1 cellular context compared by ENCODE assay signal in genomic region chr1:150613061-150613920, GRCh38.
TF ChIP-seq lines count a peak whose summit lies in the region.

No MANE protein-coding gene starts in this region.

TF ChIP-seq in K562, 482 proteins besides CTCF, POLR2A, EP300 and RAD21 (continued from another document and continues in another):
- TF ChIP-seq ELK1 (CRISPR knock-in tag; IDR thresholded peaks at IDR 0.05) = no peak
- TF ChIP-seq MTA2 (IDR thresholded peaks at IDR 0.05; ENCODE audit: low read depth) = no peak
- TF ChIP-seq MAFF (IDR thresholded peaks at IDR 0.05; ENCODE audit: low read length) = peak; percentile 67; the same call in 1 of the 2 replicates
- TF ChIP-seq NUFIP1 (IDR thresholded peaks at IDR 0.05; ENCODE audit: partially characterized antibody) = peak; percentile 53
- no peak for TF ChIP-seq COPS2 (conservative IDR thresholded peaks at IDR 0.05)
- no peak for TF ChIP-seq SNRNP70 (optimal IDR thresholded peaks at IDR 0.05; ENCODE audit: low read depth, low read length)
- TF ChIP-seq TARDBP (IDR thresholded peaks at IDR 0.05) = no peak
- TF ChIP-seq CGGBP1 (CRISPR knock-in tag; IDR thresholded peaks at IDR 0.05) = no peak
- peak in 1 of 2 experiments; percentile 62; a peak in 1 of 4 replicates for TF ChIP-seq TBL1XR1 (IDR thresholded peaks at IDR 0.05; ENCODE audit: low read length in 2 of 2)
- peak; percentile 51 for TF ChIP-seq BHLHE40 (IDR thresholded peaks at IDR 0.05; ENCODE audit: low read length)
- TF ChIP-seq ZNF668 (CRISPR knock-in tag; IDR thresholded peaks at IDR 0.05) = no peak
- no peak for TF ChIP-seq CCAR2 (IDR thresholded peaks at IDR 0.05; ENCODE audit: low read depth, low read length)
- TF ChIP-seq MCM2 (IDR thresholded peaks at IDR 0.05; ENCODE audit: low read depth) = no peak
- TF ChIP-seq MCM7 (IDR thresholded peaks at IDR 0.05) = no peak
- TF ChIP-seq FOXM1 (IDR thresholded peaks at IDR 0.05; ENCODE audit: low read depth) = peak; percentile 27; the same call in 1 of the 2 replicates
- TF ChIP-seq FOXM1 (CRISPR knock-in tag; IDR thresholded peaks at IDR 0.05; ENCODE audit: low read depth) = no peak
- no peak for TF ChIP-seq PCBP2 (IDR thresholded peaks at IDR 0.05; ENCODE audit: low read depth, low read length, poor library complexity, severe bottlenecking)
- TF ChIP-seq ZNF512 (tag; IDR thresholded peaks at IDR 0.05) = no peak
- TF ChIP-seq XRCC4 (IDR thresholded peaks at IDR 0.05; ENCODE audit: extremely low read depth, insufficient read depth, insufficient read length) = no peak
- TF ChIP-seq DMBX1 (CRISPR knock-in tag; IDR thresholded peaks at IDR 0.05; ENCODE audit: borderline replicate concordance) = peak; percentile 84; the same call in 1 of the 2 replicates
- TF ChIP-seq SP1 (CRISPR knock-in tag; IDR thresholded peaks at IDR 0.05) = no peak
- TF ChIP-seq ZNF778 (CRISPR knock-in tag; IDR thresholded peaks at IDR 0.05) = no peak
- no peak for TF ChIP-seq ELF4 (CRISPR knock-in tag; IDR thresholded peaks at IDR 0.05)
- peak in 1 of 2 experiments; percentile 97; a peak in 3 of 4 replicates for TF ChIP-seq ETV6 (IDR thresholded peaks at IDR 0.05; ENCODE audit: borderline replicate concordance in 1 of 2, low read depth in 2 of 2, low read length in 1 of 2)
- no peak for TF ChIP-seq ETV6 (CRISPR knock-in tag; IDR thresholded peaks at IDR 0.05; ENCODE audit: borderline replicate concordance)
- TF ChIP-seq ADNP (tag; IDR thresholded peaks at IDR 0.05) = no peak
- no peak for TF ChIP-seq CC2D1A (IDR thresholded peaks at IDR 0.05)
- no peak for TF ChIP-seq FOXP1 (CRISPR knock-in tag; IDR thresholded peaks at IDR 0.05)
- no peak for TF ChIP-seq SREBF1 (IDR thresholded peaks at IDR 0.05; ENCODE audit: borderline replicate concordance, low read depth, low read length)
- TF ChIP-seq MTA1 (IDR thresholded peaks at IDR 0.05; ENCODE audit: borderline replicate concordance) = peak; percentile 56; the same call in 1 of the 2 replicates
- no peak for TF ChIP-seq HNRNPK (IDR thresholded peaks at IDR 0.05; ENCODE audit: low read depth, low read length, poor library complexity, severe bottlenecking)
- no peak; the same call in 1 of the 2 replicates for TF ChIP-seq LARP7 (IDR thresholded peaks at IDR 0.05)
- TF ChIP-seq ZEB2 (IDR thresholded peaks at IDR 0.05) = peak; percentile 44; the same call in 1 of the 2 replicates
- TF ChIP-seq USF2 (CRISPR knock-in tag; IDR thresholded peaks at IDR 0.05) = no peak
- TF ChIP-seq YY1 (IDR thresholded peaks at IDR 0.05; ENCODE audit: borderline replicate concordance in 1 of 3, control insufficient read depth in 1 of 3, extremely low read depth in 1 of 3, insufficient read depth in 3 of 3, insufficient read length in 1 of 3, insufficient replicate concordance in 2 of 3, low read depth in 1 of 3, low read length in 2 of 3) = no peak
- TF ChIP-seq CBFB (CRISPR knock-in tag; IDR thresholded peaks at IDR 0.05) = no peak
- no peak for TF ChIP-seq ZNF695 (CRISPR knock-in tag; IDR thresholded peaks at IDR 0.05)
- TF ChIP-seq SFPQ (IDR thresholded peaks at IDR 0.05; ENCODE audit: low read depth, low read length) = no peak
- TF ChIP-seq XRCC5 (IDR thresholded peaks at IDR 0.05; ENCODE audit: low read depth, low read length) = no peak
- TF ChIP-seq, protein P1, sequence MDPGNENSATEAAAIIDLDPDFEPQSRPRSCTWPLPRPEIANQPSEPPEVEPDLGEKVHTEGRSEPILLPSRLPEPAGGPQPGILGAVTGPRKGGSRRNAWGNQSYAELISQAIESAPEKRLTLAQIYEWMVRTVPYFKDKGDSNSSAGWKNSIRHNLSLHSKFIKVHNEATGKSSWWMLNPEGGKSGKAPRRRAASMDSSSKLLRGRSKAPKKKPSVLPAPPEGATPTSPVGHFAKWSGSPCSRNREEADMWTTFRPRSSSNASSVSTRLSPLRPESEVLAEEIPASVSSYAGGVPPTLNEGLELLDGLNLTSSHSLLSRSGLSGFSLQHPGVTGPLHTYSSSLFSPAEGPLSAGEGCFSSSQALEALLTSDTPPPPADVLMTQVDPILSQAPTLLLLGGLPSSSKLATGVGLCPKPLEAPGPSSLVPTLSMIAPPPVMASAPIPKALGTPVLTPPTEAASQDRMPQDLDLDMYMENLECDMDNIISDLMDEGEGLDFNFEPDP (CRISPR knock-in tag; IDR thresholded peaks at IDR 0.05) = no peak
- no peak for TF ChIP-seq ZNF263 (CRISPR knock-in tag; IDR thresholded peaks at IDR 0.05; ENCODE audit: borderline replicate concordance)
- no peak; the same call in 1 of the 2 replicates for TF ChIP-seq SMARCA5 (IDR thresholded peaks at IDR 0.05)
- TF ChIP-seq TAF7 (tag; IDR thresholded peaks at IDR 0.05) = peak; percentile 29; the same call in 1 of the 2 replicates
- TF ChIP-seq SIN3A (IDR thresholded peaks at IDR 0.05; ENCODE audit: borderline replicate concordance in 2 of 2, control insufficient read depth in 1 of 2, low read depth in 2 of 2, low read length in 2 of 2) = no peak
- no peak for TF ChIP-seq KDM4B (IDR thresholded peaks at IDR 0.05; ENCODE audit: borderline replicate concordance in 2 of 2, low read depth in 1 of 2)
- TF ChIP-seq HOXB6 (CRISPR knock-in tag; IDR thresholded peaks at IDR 0.05; ENCODE audit: borderline replicate concordance) = no peak
- 0 out of 2 replicates have a peak, but pooled peaks have one; percentile 34 for TF ChIP-seq DDX20 (tag; IDR thresholded peaks at IDR 0.05; ENCODE audit: low read depth)
- no peak for TF ChIP-seq MCM3 (IDR thresholded peaks at IDR 0.05)
- TF ChIP-seq ZNF717 (CRISPR knock-in tag; IDR thresholded peaks at IDR 0.05) = no peak
- TF ChIP-seq ILF3 (IDR thresholded peaks at IDR 0.05; ENCODE audit: borderline replicate concordance) = 0 out of 2 replicates have a peak, but pooled peaks have one; percentile 29
- TF ChIP-seq TCF7L2 (IDR thresholded peaks at IDR 0.05; ENCODE audit: low read depth, low read length) = no peak
- TF ChIP-seq POLR2H (tag; IDR thresholded peaks at IDR 0.05; ENCODE audit: low read depth) = peak; percentile 69
- no peak for TF ChIP-seq POLR2AphosphoS2 (IDR thresholded peaks at IDR 0.05; ENCODE audit: low read length)
- no peak for TF ChIP-seq ZNF507 (tag; conservative IDR thresholded peaks at IDR 0.05)
- no peak for TF ChIP-seq RBM39 (optimal IDR thresholded peaks at IDR 0.05; ENCODE audit: low read depth, low read length)
- TF ChIP-seq ZNF76 (CRISPR knock-in tag; IDR thresholded peaks at IDR 0.05; ENCODE audit: borderline replicate concordance) = no peak; the same call in 1 of the 2 replicates
- no peak for TF ChIP-seq ZSCAN29 (IDR thresholded peaks at IDR 0.05)
- TF ChIP-seq, protein P2, sequence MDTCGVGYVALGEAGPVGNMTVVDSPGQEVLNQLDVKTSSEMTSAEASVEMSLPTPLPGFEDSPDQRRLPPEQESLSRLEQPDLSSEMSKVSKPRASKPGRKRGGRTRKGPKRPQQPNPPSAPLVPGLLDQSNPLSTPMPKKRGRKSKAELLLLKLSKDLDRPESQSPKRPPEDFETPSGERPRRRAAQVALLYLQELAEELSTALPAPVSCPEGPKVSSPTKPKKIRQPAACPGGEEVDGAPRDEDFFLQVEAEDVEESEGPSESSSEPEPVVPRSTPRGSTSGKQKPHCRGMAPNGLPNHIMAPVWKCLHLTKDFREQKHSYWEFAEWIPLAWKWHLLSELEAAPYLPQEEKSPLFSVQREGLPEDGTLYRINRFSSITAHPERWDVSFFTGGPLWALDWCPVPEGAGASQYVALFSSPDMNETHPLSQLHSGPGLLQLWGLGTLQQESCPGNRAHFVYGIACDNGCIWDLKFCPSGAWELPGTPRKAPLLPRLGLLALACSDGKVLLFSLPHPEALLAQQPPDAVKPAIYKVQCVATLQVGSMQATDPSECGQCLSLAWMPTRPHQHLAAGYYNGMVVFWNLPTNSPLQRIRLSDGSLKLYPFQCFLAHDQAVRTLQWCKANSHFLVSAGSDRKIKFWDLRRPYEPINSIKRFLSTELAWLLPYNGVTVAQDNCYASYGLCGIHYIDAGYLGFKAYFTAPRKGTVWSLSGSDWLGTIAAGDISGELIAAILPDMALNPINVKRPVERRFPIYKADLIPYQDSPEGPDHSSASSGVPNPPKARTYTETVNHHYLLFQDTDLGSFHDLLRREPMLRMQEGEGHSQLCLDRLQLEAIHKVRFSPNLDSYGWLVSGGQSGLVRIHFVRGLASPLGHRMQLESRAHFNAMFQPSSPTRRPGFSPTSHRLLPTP (IDR thresholded peaks at IDR 0.05; ENCODE audit: borderline replicate concordance, extremely low read depth, insufficient read length) = no peak
- TF ChIP-seq, protein P3, sequence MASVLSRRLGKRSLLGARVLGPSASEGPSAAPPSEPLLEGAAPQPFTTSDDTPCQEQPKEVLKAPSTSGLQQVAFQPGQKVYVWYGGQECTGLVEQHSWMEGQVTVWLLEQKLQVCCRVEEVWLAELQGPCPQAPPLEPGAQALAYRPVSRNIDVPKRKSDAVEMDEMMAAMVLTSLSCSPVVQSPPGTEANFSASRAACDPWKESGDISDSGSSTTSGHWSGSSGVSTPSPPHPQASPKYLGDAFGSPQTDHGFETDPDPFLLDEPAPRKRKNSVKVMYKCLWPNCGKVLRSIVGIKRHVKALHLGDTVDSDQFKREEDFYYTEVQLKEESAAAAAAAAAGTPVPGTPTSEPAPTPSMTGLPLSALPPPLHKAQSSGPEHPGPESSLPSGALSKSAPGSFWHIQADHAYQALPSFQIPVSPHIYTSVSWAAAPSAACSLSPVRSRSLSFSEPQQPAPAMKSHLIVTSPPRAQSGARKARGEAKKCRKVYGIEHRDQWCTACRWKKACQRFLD (CRISPR knock-in tag; IDR thresholded peaks at IDR 0.05) = peak; percentile 80; the same call in 1 of the 2 replicates
- TF ChIP-seq HNRNPL (IDR thresholded peaks at IDR 0.05; ENCODE audit: low read depth, low read length) = no peak
- TF ChIP-seq SLC30A9 (CRISPR knock-in tag; IDR thresholded peaks at IDR 0.05) = no peak
- no peak; the same call in 1 of the 2 replicates for TF ChIP-seq ZNF75A (CRISPR knock-in tag; IDR thresholded peaks at IDR 0.05)
- TF ChIP-seq, protein P4, sequence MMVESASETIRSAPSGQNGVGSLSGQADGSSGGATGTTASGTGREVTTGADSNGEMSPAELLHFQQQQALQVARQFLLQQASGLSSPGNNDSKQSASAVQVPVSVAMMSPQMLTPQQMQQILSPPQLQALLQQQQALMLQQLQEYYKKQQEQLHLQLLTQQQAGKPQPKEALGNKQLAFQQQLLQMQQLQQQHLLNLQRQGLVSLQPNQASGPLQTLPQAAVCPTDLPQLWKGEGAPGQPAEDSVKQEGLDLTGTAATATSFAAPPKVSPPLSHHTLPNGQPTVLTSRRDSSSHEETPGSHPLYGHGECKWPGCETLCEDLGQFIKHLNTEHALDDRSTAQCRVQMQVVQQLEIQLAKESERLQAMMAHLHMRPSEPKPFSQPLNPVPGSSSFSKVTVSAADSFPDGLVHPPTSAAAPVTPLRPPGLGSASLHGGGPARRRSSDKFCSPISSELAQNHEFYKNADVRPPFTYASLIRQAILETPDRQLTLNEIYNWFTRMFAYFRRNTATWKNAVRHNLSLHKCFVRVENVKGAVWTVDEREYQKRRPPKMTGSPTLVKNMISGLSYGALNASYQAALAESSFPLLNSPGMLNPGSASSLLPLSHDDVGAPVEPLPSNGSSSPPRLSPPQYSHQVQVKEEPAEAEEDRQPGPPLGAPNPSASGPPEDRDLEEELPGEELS (CRISPR knock-in tag; IDR thresholded peaks at IDR 0.05; ENCODE audit: borderline replicate concordance) = no peak
